In the genomic region with DNA sequence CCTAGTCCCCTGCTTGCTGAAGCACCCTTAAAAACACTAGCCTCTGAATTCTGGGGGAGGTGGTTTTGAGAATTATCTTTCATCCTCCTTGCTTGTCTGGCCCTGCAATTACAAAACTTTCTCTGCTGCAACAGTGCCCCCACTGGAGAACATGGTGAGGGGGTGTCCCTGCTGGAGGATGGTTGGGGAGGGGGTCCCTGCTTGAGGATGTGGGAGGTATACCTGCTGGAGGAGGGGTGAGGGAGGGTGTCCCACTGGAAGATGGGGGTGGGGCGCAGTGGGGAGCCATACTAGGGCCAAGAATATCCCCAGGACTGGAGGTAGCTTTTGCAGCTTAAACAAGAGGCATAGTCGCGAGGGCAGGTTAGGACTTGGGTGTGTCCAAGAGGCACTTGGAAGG, we compare ENCODE assay signal across 15 cellular contexts. TPM values are rescaled to one million over a fixed set of nuclear protein-coding genes. Genes with fewer than 3 reads are reported as not detected.
DNase-seq lines count a peak whose midpoint lies in the region; ATAC-seq and TF ChIP-seq lines count a peak whose summit lies in the region.
"Had no signal": no experiment of that assay in that cellular context is flagged by ENCODE, and none has a peak within 500 bp of the region (broad histone marks: within the 10 kb centered on the region; RNA-seq: fewer than 3 reads in every experiment).

No MANE protein-coding gene starts in this region.

- no TSS peak for BruUV-seq in MCF 10A (replicated peaks; lab: Mats Ljungman, UMichigan)

- H3K4me3 ChIP-seq in breast epithelium (no peak overlapping the region), OCI-LY1 (ENCODE audit: low read depth, low read length, poor library complexity, severe bottlenecking) (no peak overlapping the region), epithelial cell of proximal tubule (ENCODE audit: low read depth, low read length) (no peak overlapping the region), tibial artery (no peak overlapping the region)

- H3K36me3 Mint-ChIP-seq in MCF 10A (ENCODE audit: insufficient read depth, unreplicated experiment) = no peaks in the 10 kb centered on the region
- H3K36me3 Mint-ChIP-seq: brain had no signal

- H3K79me2 ChIP-seq in OCI-LY1 (ENCODE audit: insufficient read depth, low read length) = no peaks in the 10 kb centered on the region
- H3K79me2 ChIP-seq: parathyroid adenoma had no signal

- H3K36me3 ChIP-seq in breast epithelium = no peaks in the 10 kb centered on the region
- H3K36me3 ChIP-seq in OCI-LY1 (ENCODE audit: insufficient read depth, low read length) = peaks cover 11% of the 10 kb centered on the region; the same call in 1 of the 2 replicates
- peaks cover 0 to 4% (median 4%) of the 10 kb centered on the region in 3 donors for H3K36me3 ChIP-seq in tibial artery

- H3K9me2 ChIP-seq in OCI-LY1 (ENCODE audit: low read depth, low read length) = no peaks in the 10 kb centered on the region

- H3K27ac ChIP-seq in breast epithelium (peak overlapping the region; percentile 10 to 95), OCI-LY1 (ENCODE audit: low read depth, low read length, poor library complexity, severe bottlenecking) (peak overlapping the region; percentile 84), tibial artery (peak overlapping the region; percentile 93 to 98)
- H3K27ac ChIP-seq: parathyroid adenoma had no signal

- H3F3A ChIP-seq in OCI-LY1 (ENCODE audit: insufficient read depth, low read length) = peaks cover 17% of the 10 kb centered on the region

- no peaks in the 10 kb centered on the region for H3K27me3 Mint-ChIP-seq in MCF 10A (ENCODE audit: insufficient read depth, unreplicated experiment)
- H3K27me3 Mint-ChIP-seq: memory B cell had no signal

- H3K9me3 Mint-ChIP-seq in MCF 10A (ENCODE audit: unreplicated experiment) = no peaks in the 10 kb centered on the region
- H3K9me3 Mint-ChIP-seq: brain, memory B cell had no signal

- CTCF ChIA-PET in MCF 10A (lab: Yijun Ruan, JAX) = no interaction called here

- ATAC-seq in GM18502 (IDR thresholded peaks at IDR 0.05; ENCODE audit: poor library complexity, unreplicated experiment) (no peak), HG02759 (IDR thresholded peaks at IDR 0.05; ENCODE audit: unreplicated experiment) (no peak)

- H3K4me1 ChIP-seq in breast epithelium (no peaks in the 10 kb centered on the region), OCI-LY1 (ENCODE audit: insufficient read depth, low read length, severe bottlenecking) (peaks cover 56% of the 10 kb centered on the region), tibial artery (peaks cover 0 to 91% (median 80%) of the 10 kb centered on the region in 4 donors)
- H3K4me1 ChIP-seq: parathyroid adenoma had no signal

- no peak for TF ChIP-seq CTCF in breast epithelium (IDR thresholded peaks at IDR 0.05)
- TF ChIP-seq CTCF in MCF 10A (IDR thresholded peaks at IDR 0.05; ENCODE audit: unreplicated experiment) = no peak
- peak; percentile 71 for TF ChIP-seq CTCF in OCI-LY1 (IDR thresholded peaks at IDR 0.05; ENCODE audit: low read length)
- TF ChIP-seq CTCF in epithelial cell of proximal tubule (conservative IDR thresholded peaks at IDR 0.05; ENCODE audit: low read depth, low read length) = peak; percentile 31
- TF ChIP-seq CTCF in tibial artery (IDR thresholded peaks at IDR 0.05) = no peak

- intact Hi-C loops in breast epithelium (cut with DNase I; ENCODE audit: low total_unique reads) = no loop called here
- intact Hi-C loops in MCF 10A (cut with micrococcal nuclease) = no loop called here
- intact Hi-C loops in tibial artery (cut with DNase I; ENCODE audit: low total_unique reads) = no loop called here

- H3K9me3 ChIP-seq in breast epithelium (no peaks in the 10 kb centered on the region), OCI-LY1 (ENCODE audit: low read length) (no peaks in the 10 kb centered on the region), tibial artery (no peaks in the 10 kb centered on the region)

- POLR2A ChIA-PET in MCF 10A (lab: Yijun Ruan, JAX) = interaction anchor here (0.7 kb wide), 1 partner anchor 16 kb away, joined by 3 read pairs; no protein-coding TSS in a partner anchor

- H4K20me1 ChIP-seq in OCI-LY1 (ENCODE audit: insufficient read depth, low read length) = no peaks in the 10 kb centered on the region

- H2AFZ ChIP-seq in OCI-LY1 (ENCODE audit: low read length) = no peak overlapping the region
- H2AFZ ChIP-seq: parathyroid adenoma had no signal

- no peaks in the 10 kb centered on the region for H3K27me3 ChIP-seq in breast epithelium
- no peaks in the 10 kb centered on the region for H3K27me3 ChIP-seq in OCI-LY1 (ENCODE audit: insufficient read depth, low read length)
- H3K27me3 ChIP-seq in tibial artery = no peaks in the 10 kb centered on the region

- H3K9ac ChIP-seq in OCI-LY1 (ENCODE audit: low read length) = no peak overlapping the region
- H3K9ac ChIP-seq: parathyroid adenoma had no signal

- no peak overlapping the region for H3K4me3 Mint-ChIP-seq in MCF 10A (ENCODE audit: unreplicated experiment)
- H3K4me3 Mint-ChIP-seq: memory B cell had no signal

- no peak overlapping the region for H3K4me2 ChIP-seq in OCI-LY1 (ENCODE audit: low read length)

- H3K4me1 Mint-ChIP-seq in MCF 10A (ENCODE audit: insufficient read depth, unreplicated experiment) = peaks cover 16% of the 10 kb centered on the region

- DNase-seq in breast epithelium (ENCODE audit: low spot score in 2 of 2) (no peak), MCF 10A (ENCODE audit: unreplicated experiment) (no peak), epithelial cell of proximal tubule (ENCODE audit: low read depth) (no peak), tibial artery (no peak), HK-2 (ENCODE audit: unreplicated experiment) (no peak)
- DNase-seq: ACHN; activated CD4-positive, alpha-beta T cell treated with anti-CD3 and anti-CD28 coated beads for 4 hours; NCI-H2081 treated with DMSO at 0.1 percent for 48 hours; stimulated activated CD8-positive, alpha-beta memory T cell treated with anti-CD3 and anti-CD28 coated beads, Interleukin-4, amount 100 ng/mL, for 48 hours had no signal

- no peak for TF ChIP-seq POLR2A in breast epithelium (IDR thresholded peaks at IDR 0.05)

- no peak overlapping the region for H3K27ac Mint-ChIP-seq in MCF 10A (ENCODE audit: low read depth, unreplicated experiment)
- H3K27ac Mint-ChIP-seq: memory B cell had no signal

RNA-seq across cellular contexts. Expression of a gene that starts 3.2 kb away (rescaled TPM):
- total RNA-seq in breast epithelium = 10 to 100 TPM; 22.4 to 44.8 (median 31.1) TPM
- total RNA-seq in MCF 10A (2022) = 19.2 and 22.8 TPM in 2 replicates
- total RNA-seq in epithelial cell of proximal tubule = 8.0 and 19.1 TPM in 2 replicates

RNA-seq across cellular contexts. Expression of a gene that starts 18.6 kb away (rescaled TPM):
- total RNA-seq in breast epithelium (100 to 1,000 TPM in 2 of 3 donors, 10 to 100 TPM in 1; 85.6 to 300 (median 145) TPM), MCF 10A (2022) (not detected in 2 replicates), epithelial cell of proximal tubule (37.3 and 78.4 TPM in 2 replicates)

RNA-seq across cellular contexts. Expression of a gene that starts 20.2 kb away (rescaled TPM):
- total RNA-seq in breast epithelium (under 1 TPM; 0.64 to 0.73 (median 0.66) TPM), MCF 10A (2022) (not detected in 2 replicates), epithelial cell of proximal tubule (not detected in 2 replicates)

RNA-seq across cellular contexts. Expression of a gene that starts 37.8 kb away (rescaled TPM):
- total RNA-seq in breast epithelium = 10 to 100 TPM; 38.9 to 49.8 (median 39.7) TPM
- 118 and 179 TPM in 2 replicates for total RNA-seq in MCF 10A (2022)
- 92.7 and 160 TPM in 2 replicates for total RNA-seq in epithelial cell of proximal tubule

RNA-seq across cellular contexts. Expression of a gene that starts 41.0 kb away (rescaled TPM):
- total RNA-seq in breast epithelium = 100 to 1,000 TPM in 2 of 3 donors, 10 to 100 TPM in 1; 90.8 to 110 (median 102) TPM
- 49.7 and 52.9 TPM in 2 replicates for total RNA-seq in MCF 10A (2022)
- 97.7 and 151 TPM in 2 replicates for total RNA-seq in epithelial cell of proximal tubule

Comparison
In these comparisons a context has a peak if more than half of its experiments do, and no peak if none do; other contexts are left out.
1. RNA of a gene that starts 18.6 kb away (total RNA-seq): 85.6 to 300 TPM in breast epithelium and 37.3 to 78.4 TPM in epithelial cell of proximal tubule; not detected in MCF 10A; every median in the first group is over 10 times any median in the second.
2. CTCF ChIP-seq: peak in OCI-LY1 (single experiment) and epithelial cell of proximal tubule (single experiment); none in breast epithelium (0 of 3), MCF 10A (single experiment) and tibial artery (0 of 2).
3. Peak in every context shown above with its lines, with median percentiles within 50 percentile points of each other: H3K27ac ChIP-seq.